33 cellular contexts compared by ENCODE assay signal in the genomic region with DNA sequence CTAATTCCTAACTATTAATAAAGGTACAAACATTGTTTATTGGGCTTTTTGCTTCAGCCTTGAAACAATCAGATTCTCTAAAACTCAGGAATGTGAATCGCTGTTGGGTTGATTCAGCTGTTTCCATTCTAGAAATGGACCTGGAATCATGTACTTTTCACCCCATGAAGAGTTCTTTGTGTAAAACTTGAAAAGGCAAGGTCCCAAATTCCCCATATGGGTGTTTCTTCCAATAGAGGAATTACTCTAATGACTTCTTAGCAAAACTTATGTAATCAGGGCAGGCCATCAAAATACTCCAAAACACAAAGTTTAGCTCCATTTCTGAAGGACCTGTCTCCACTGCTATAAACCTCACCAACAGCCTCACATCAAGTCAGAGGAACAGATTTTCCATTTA.
"Had no signal": no experiment of that assay in that cellular context is flagged by ENCODE, and none has a peak within 500 bp of the region (broad histone marks: within the 10 kb centered on the region; RNA-seq: fewer than 3 reads in every experiment).

No MANE protein-coding gene starts in this region.

- ATAC-seq: activated CD4-positive, alpha-beta T cell treated with anti-CD3 and anti-CD28 coated beads for 36 hours; activated CD4-positive, CD25-positive, alpha-beta regulatory T cell treated with anti-CD3 and anti-CD28 coated beads, Interleukin-2, amount 50 U/mL, for 24 hours; activated naive CD4-positive, alpha-beta T cell treated with anti-CD3 and anti-CD28 coated beads, Interleukin-2, amount 50 U/mL, for 72 hours; activated T-cell treated with anti-CD3 and anti-CD28 coated beads, Interleukin-2, amount 50 U/mL, for 4 hours; body of pancreas; PC-3; WTC11 had no signal

- H3K27ac Mint-ChIP-seq: activated CD4-positive, alpha-beta T cell treated with anti-CD3 and anti-CD28 coated beads for 36 hours; activated CD4-positive, alpha-beta T cell treated with anti-CD3 and anti-CD28 coated beads, Interleukin-2, amount 10 ng/mL, durations not matched to agents 7 days and 5 days; activated naive CD4-positive, alpha-beta T cell treated with anti-CD3 and anti-CD28 coated beads for 36 hours; activated naive CD4-positive, alpha-beta T cell treated with anti-CD3 and anti-CD28 coated beads, Interleukin-2, amount 50 U/mL, for 72 hours; activated T-helper 1 cell treated with anti-CD3 and anti-CD28 coated beads, Interleukin-12 subunit alpha, Interleukin-12 subunit beta, Interleukin-2, Interleukin-4 antibody, amounts not matched to agents 30 ng/mL and 10 ng/mL and 1 ng/mL, durations not matched to agents 14 hours and 24 hours and 36 hours; T-helper 1 cell treated with Interleukin-12 subunit alpha and Interleukin-12 subunit beta and Interleukin-4 antibody, amounts not matched to agents 30 μg/mL and 1 μg/mL, for 36 hours; T-helper 2 cell treated with Interferon-gamma antibody and Interleukin-4, amounts not matched to agents 5 μg/mL and 100 μg/mL, for 36 hours; WTC11 had no signal

- H3K27me3 ChIP-seq: adrenal gland, body of pancreas, breast epithelium, SJSA1 had no signal

- H3K36me3 ChIP-seq: adrenal gland, breast epithelium had no signal

- H3K4me3 Mint-ChIP-seq: activated CD4-positive, alpha-beta T cell treated with anti-CD3 and anti-CD28 coated beads for 36 hours; activated CD4-positive, alpha-beta T cell treated with anti-CD3 and anti-CD28 coated beads, Interleukin-2, amount 10 ng/mL, durations not matched to agents 7 days and 5 days; activated naive CD4-positive, alpha-beta T cell treated with anti-CD3 and anti-CD28 coated beads for 36 hours; activated T-cell treated with anti-CD3 and anti-CD28 coated beads, Interleukin-2, amount 50 U/mL, for 4 hours; activated T-helper 1 cell treated with anti-CD3 and anti-CD28 coated beads, Interleukin-12 subunit alpha, Interleukin-12 subunit beta, Interleukin-2, Interleukin-4 antibody, amounts not matched to agents 30 ng/mL and 10 ng/mL and 1 ng/mL, durations not matched to agents 14 hours and 24 hours and 36 hours; T-helper 1 cell treated with Interleukin-12 subunit alpha and Interleukin-12 subunit beta and Interleukin-4 antibody, amounts not matched to agents 30 μg/mL and 1 μg/mL, for 36 hours; T-helper 2 cell treated with Interferon-gamma antibody and Interleukin-4, amounts not matched to agents 5 μg/mL and 100 μg/mL, for 36 hours; WTC11 had no signal

- DNase-seq: activated CD4-positive, alpha-beta T cell treated with anti-CD3 and anti-CD28 coated beads for 36 hours; activated CD4-positive, alpha-beta T cell treated with anti-CD3 and anti-CD28 coated beads, Interleukin-2, amount 10 ng/mL, durations not matched to agents 7 days and 5 days; activated CD4-positive, alpha-beta T cell treated with anti-CD3 and anti-CD28 coated beads, Interleukin-2, amount 50 U/mL, for 48 hours; activated CD8-positive, alpha-beta memory T cell treated with anti-CD3 and anti-CD28 coated beads, Interleukin-2, amount 50 U/mL, for 4 hours; activated gamma-delta T cell treated with Interleukin-2 at 50 U/mL for 16 hours; activated naive CD4-positive, alpha-beta T cell treated with anti-CD3 and anti-CD28 coated beads for 36 hours; activated T-cell treated with anti-CD3 and anti-CD28 coated beads for 4 hours; activated T-cell treated with anti-CD3 and anti-CD28 coated beads, Interleukin-2, amount 50 U/mL, for 4 hours; body of pancreas; Kasumi-1; KG1; MM.1S; MV-4-11; NCI-H1092; NCI-H1436 treated with DMSO at 0.1 percent for 48 hours; NCI-H1694 treated with DMSO at 0.1 percent for 48 hours; NCI-H2029; NCI-H345; NCI-H526; NCI-H748 treated with DMSO at 0.1 percent for 48 hours; NK-92 treated with Interleukin-12 subunit alpha and Interleukin-12 subunit beta, amount 100 ng/mL, for 24 hours; PC-3; SHP77 treated with DMSO at 0.1 percent for 48 hours; SK-N-SH had no signal

- H3K9me3 Mint-ChIP-seq: activated CD4-positive, alpha-beta T cell treated with anti-CD3 and anti-CD28 coated beads, Interleukin-2, amount 10 ng/mL, durations not matched to agents 7 days and 5 days; activated naive CD4-positive, alpha-beta T cell treated with anti-CD3 and anti-CD28 coated beads for 36 hours; activated naive CD4-positive, alpha-beta T cell treated with anti-CD3 and anti-CD28 coated beads, Interleukin-2, amount 50 U/mL, for 72 hours; activated T-cell treated with anti-CD3 and anti-CD28 coated beads, Interleukin-2, amount 50 U/mL, for 4 hours; activated T-helper 1 cell treated with anti-CD3 and anti-CD28 coated beads, Interleukin-12 subunit alpha, Interleukin-12 subunit beta, Interleukin-2, Interleukin-4 antibody, amounts not matched to agents 30 ng/mL and 10 ng/mL and 1 ng/mL, durations not matched to agents 14 hours and 24 hours and 36 hours; T-helper 1 cell treated with Interleukin-12 subunit alpha and Interleukin-12 subunit beta and Interleukin-4 antibody, amounts not matched to agents 30 μg/mL and 1 μg/mL, for 36 hours; T-helper 2 cell treated with Interferon-gamma antibody and Interleukin-4, amounts not matched to agents 5 μg/mL and 100 μg/mL, for 36 hours; WTC11 had no signal

- H3K9me3 ChIP-seq: adrenal gland, body of pancreas, breast epithelium, SJSA1, SK-N-SH had no signal

- H3K27me3 Mint-ChIP-seq: activated CD4-positive, alpha-beta T cell treated with anti-CD3 and anti-CD28 coated beads for 36 hours had no signal

- H3K27ac ChIP-seq: adrenal gland, body of pancreas, breast epithelium, SJSA1 had no signal

- H3K4me3 ChIP-seq: adrenal gland, body of pancreas, breast epithelium, SJSA1 had no signal
